ENCODE assay signal across 18 cellular contexts in genomic region chr1:94597701-94598100, GRCh38. TPM values are rescaled to one million over a fixed set of nuclear protein-coding genes. Genes with fewer than 3 reads are reported as not detected.
DNase-seq lines count a peak whose midpoint lies in the region; ATAC-seq and TF ChIP-seq lines count a peak whose summit lies in the region.
"Had no signal": no experiment of that assay in that cellular context is flagged by ENCODE, and none has a peak within 500 bp of the region (broad histone marks: within the 10 kb centered on the region; RNA-seq: fewer than 3 reads in every experiment).

No MANE protein-coding gene starts in this region.

- H3K27ac ChIP-seq in RWPE2 (ENCODE audit: poor library complexity, severe bottlenecking) (no peak overlapping the region), spleen (no peak overlapping the region)
- H3K27ac ChIP-seq: A549, coronary artery, esophagus muscularis mucosa, suprapubic skin had no signal

- peaks cover 1% of the 10 kb centered on the region for H3K4me1 ChIP-seq in RWPE2 (ENCODE audit: insufficient read depth, poor library complexity, severe bottlenecking)
- peaks cover 0 to 38% (median 5%) of the 10 kb centered on the region in 6 donors for H3K4me1 ChIP-seq in spleen
- H3K4me1 ChIP-seq: A549, esophagus muscularis mucosa, suprapubic skin had no signal

- 60 to 83% (median 77%) methylated on average over 3 of the region's 3 CpGs for WGBS in spleen, 5 donors

- in situ Hi-C loops in GM13976 (cut with MboI; ENCODE audit: low sequenced_read_pairs, unreplicated experiment), result no loop called here

- H3K36me3 ChIP-seq in RWPE2 (ENCODE audit: low read depth) (no peaks in the 10 kb centered on the region), spleen (no peaks in the 10 kb centered on the region)
- H3K36me3 ChIP-seq: esophagus muscularis mucosa, suprapubic skin had no signal

- no peak for TF ChIP-seq POLR2A in spleen (IDR thresholded peaks at IDR 0.05)

- DNase-seq in AG08395 (ENCODE audit: low spot score) (peak; percentile 57), HT1080 (ENCODE audit: low read depth) (peak; percentile 80), RWPE2 (ENCODE audit: low spot score) (no peak), fibroblast of pulmonary artery (ENCODE audit: low read depth) (peak; percentile 58), spleen (no peak), GM13976 (ENCODE audit: low spot score) (no peak), mucosa of gallbladder (ENCODE audit: low spot score) (no peak)
- DNase-seq: activated CD8-positive, alpha-beta T cell treated with anti-CD3 and anti-CD28 coated beads, Interleukin-2, amount 10 ng/mL, durations not matched to agents 7 days and 5 days; activated effector memory CD4-positive, alpha-beta T cell treated with anti-CD3 and anti-CD28 coated beads, Interleukin-2, amount 50 U/mL, for 16 hours; naive thymus-derived CD8-positive, alpha-beta T cell; NCI-H1048; NCI-H2227 treated with DMSO at 0.1 percent for 48 hours had no signal

- TF ChIP-seq CTCF in RWPE2 (IDR thresholded peaks at IDR 0.05; ENCODE audit: poor library complexity, severe bottlenecking) (no peak), fibroblast of pulmonary artery (IDR thresholded peaks at IDR 0.05; ENCODE audit: low read length, missing control alignments) (no peak), spleen (IDR thresholded peaks at IDR 0.05 in 8 of 11, conservative IDR thresholded peaks at IDR 0.05 in 3 of 11) (no peak), GM13976 (IDR thresholded peaks at IDR 0.05; ENCODE audit: borderline replicate concordance, control extremely low read depth, extremely low read depth, insufficient read depth, missing control alignments) (no peak)

- H3K4me3 ChIP-seq in RWPE2 (ENCODE audit: severe bottlenecking) (no peak overlapping the region), fibroblast of pulmonary artery (replicated peaks; ENCODE audit: low read depth, low read length) (no peak overlapping the region), spleen (no peak overlapping the region)
- H3K4me3 ChIP-seq: A549, coronary artery, esophagus muscularis mucosa, suprapubic skin had no signal

- intact Hi-C loops in spleen (cut with DNase I; ENCODE audit: low total_unique reads), result no loop called here

- H3K9me3 ChIP-seq in RWPE2 (ENCODE audit: severe bottlenecking), result no peaks in the 10 kb centered on the region
- no peaks in the 10 kb centered on the region for H3K9me3 ChIP-seq in spleen
- H3K9me3 ChIP-seq: A549, esophagus muscularis mucosa, suprapubic skin had no signal

- ATAC-seq in RWPE2 (ENCODE audit: low read depth), result peak; percentile 62; the same call in 2 of the 3 replicates
- ATAC-seq in GM21528 (IDR thresholded peaks at IDR 0.05; ENCODE audit: low FRiP score, unreplicated experiment), result no peak
- ATAC-seq: A549; activated CD8-positive, alpha-beta T cell treated with anti-CD3 and anti-CD28 coated beads, Interleukin-2, amount 10 ng/mL, durations not matched to agents 7 days and 5 days; naive thymus-derived CD8-positive, alpha-beta T cell; SK-N-SH treated with all-trans-retinoic acid at 6 μM for 48 hours had no signal

- H3K27me3 ChIP-seq in RWPE2 (ENCODE audit: insufficient read depth, poor library complexity, severe bottlenecking) (no peaks in the 10 kb centered on the region), spleen (replicated peaks in 1 of 7) (peaks cover 0 to 7% (median 0%) of the 10 kb centered on the region in 7 donors)
- H3K27me3 ChIP-seq: esophagus muscularis mucosa, suprapubic skin had no signal

RNA-seq across cellular contexts. Expression of gene F3, which starts 56.1 kb away (rescaled TPM):
- 24.7 and 44.0 TPM in 2 replicates for total RNA-seq in HT1080 (2014; rRNA removed; shearing (Covaris generic))
- polyA plus RNA-seq in HT1080 (2015; cell fraction: cytosol; rRNA removed), result 19.5 and 21.8 TPM in 2 replicates
- polyA plus RNA-seq in HT1080 (2015; cell fraction: nucleus; rRNA removed), result 39.1 and 45.1 TPM in 2 replicates
- total RNA-seq in spleen (10 to 100 TPM in 1 of 7 donors, 1 to 10 TPM in 6; 4.0 to 12.4 (median 4.8) TPM), mucosa of gallbladder (26.0 TPM)
- polyA plus RNA-seq in spleen, result 1 to 10 TPM; 1.1 to 5.7 (median 3.3) TPM
- total RNA-seq: activated CD8-positive, alpha-beta T cell treated with anti-CD3 and anti-CD28 coated beads, Interleukin-2, amount 10 ng/mL, durations not matched to agents 7 days and 5 days; naive thymus-derived CD8-positive, alpha-beta T cell had no signal
- polyA plus RNA-seq: naive thymus-derived CD8-positive, alpha-beta T cell had no signal

Comparison
In these comparisons a context has a peak if more than half of its experiments do, and no peak if none do; other contexts are left out.
1. DNase-seq: peak in AG08395 (single experiment), HT1080 (single experiment) and fibroblast of pulmonary artery (single experiment); none in RWPE2 (single experiment), spleen (single experiment), GM13976 (single experiment) and mucosa of gallbladder (single experiment).